2 cellular contexts compared by ENCODE assay signal in the genomic region with DNA sequence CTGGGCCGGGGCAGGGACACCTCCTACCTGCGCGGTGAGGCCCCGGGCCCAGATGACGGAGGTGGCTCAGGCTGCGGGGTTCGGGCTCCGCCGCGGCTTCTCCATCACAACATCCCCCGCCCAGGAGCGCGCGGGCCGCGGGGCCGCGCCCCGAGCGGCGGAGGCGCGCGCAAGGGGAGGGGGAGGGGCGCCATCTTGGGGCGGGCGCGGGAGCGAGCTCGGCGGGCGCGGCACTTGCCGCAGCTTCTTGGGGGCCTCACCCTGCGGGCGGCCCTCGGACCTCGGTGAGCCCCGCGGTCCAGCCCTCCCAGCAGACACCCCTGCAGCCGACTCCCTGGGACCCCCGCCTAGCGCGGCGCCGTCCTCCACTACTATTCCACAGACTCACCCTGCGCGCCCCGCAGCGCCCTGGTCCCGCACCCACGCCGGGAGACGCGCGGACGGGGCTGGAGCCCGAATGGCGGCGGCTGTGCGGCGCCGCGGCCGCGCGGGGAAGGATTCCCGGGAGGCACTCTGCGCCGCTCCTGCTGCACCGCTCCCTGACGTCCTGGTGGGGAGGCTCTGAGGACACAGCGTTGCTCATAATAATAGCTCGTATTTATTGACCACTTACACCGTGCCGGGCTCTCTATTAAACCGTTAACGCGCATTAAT.
TF ChIP-seq lines count a peak whose summit lies in the region.

A gene (minus strand): TSS at position 137 of the 654 bp plus-strand sequence. CDS start 7,747 bp downstream, outside the sequence.

TF ChIP-seq in HCT116, 20 proteins besides CTCF, POLR2A, EP300 and RAD21:
- TF ChIP-seq YY1 (IDR thresholded peaks at IDR 0.05; ENCODE audit: extremely low read depth, insufficient replicate concordance, low read depth, low read length), result peak; percentile 89
- no peak for TF ChIP-seq SRF (IDR thresholded peaks at IDR 0.05; ENCODE audit: low read depth)
- TF ChIP-seq POLR2AphosphoS5 (IDR thresholded peaks at IDR 0.05; ENCODE audit: low read depth, low read length), result peak; percentile 71; the same call in 1 of the 2 replicates
- TF ChIP-seq, protein P1, sequence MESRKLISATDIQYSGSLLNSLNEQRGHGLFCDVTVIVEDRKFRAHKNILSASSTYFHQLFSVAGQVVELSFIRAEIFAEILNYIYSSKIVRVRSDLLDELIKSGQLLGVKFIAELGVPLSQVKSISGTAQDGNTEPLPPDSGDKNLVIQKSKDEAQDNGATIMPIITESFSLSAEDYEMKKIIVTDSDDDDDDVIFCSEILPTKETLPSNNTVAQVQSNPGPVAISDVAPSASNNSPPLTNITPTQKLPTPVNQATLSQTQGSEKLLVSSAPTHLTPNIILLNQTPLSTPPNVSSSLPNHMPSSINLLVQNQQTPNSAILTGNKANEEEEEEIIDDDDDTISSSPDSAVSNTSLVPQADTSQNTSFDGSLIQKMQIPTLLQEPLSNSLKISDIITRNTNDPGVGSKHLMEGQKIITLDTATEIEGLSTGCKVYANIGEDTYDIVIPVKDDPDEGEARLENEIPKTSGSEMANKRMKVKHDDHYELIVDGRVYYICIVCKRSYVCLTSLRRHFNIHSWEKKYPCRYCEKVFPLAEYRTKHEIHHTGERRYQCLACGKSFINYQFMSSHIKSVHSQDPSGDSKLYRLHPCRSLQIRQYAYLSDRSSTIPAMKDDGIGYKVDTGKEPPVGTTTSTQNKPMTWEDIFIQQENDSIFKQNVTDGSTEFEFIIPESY (IDR thresholded peaks at IDR 0.05; ENCODE audit: extremely low read depth, insufficient replicate concordance, low read length), result no peak
- no peak for TF ChIP-seq CEBPB (IDR thresholded peaks at IDR 0.05; ENCODE audit: low read depth)
- no peak for TF ChIP-seq CBX3 (IDR thresholded peaks at IDR 0.05; ENCODE audit: low read depth)
- no peak for TF ChIP-seq FOSL1 (IDR thresholded peaks at IDR 0.05; ENCODE audit: low read depth)

TF ChIP-seq in H1, 55 proteins besides CTCF, POLR2A, EP300 and RAD21 (continues in another document):
- TF ChIP-seq FOSL1 (IDR thresholded peaks at IDR 0.05; ENCODE audit: insufficient read depth, low read depth, low read length), result no peak
- TF ChIP-seq SP4 (IDR thresholded peaks at IDR 0.05; ENCODE audit: low read length), result no peak
- no peak for TF ChIP-seq CBX5 (IDR thresholded peaks at IDR 0.05; ENCODE audit: low read depth, low read length)
- no peak for TF ChIP-seq NANOG (IDR thresholded peaks at IDR 0.05; ENCODE audit: insufficient read depth, low read depth, low read length, poor library complexity, severe bottlenecking)
- peak; percentile 66 for TF ChIP-seq ASH2L (IDR thresholded peaks at IDR 0.05; ENCODE audit: low read length)
- no peak for TF ChIP-seq POLR2AphosphoS5 (IDR thresholded peaks at IDR 0.05; ENCODE audit: low read depth, low read length)
- peak; percentile 54; the same call in 1 of the 2 replicates for TF ChIP-seq PHF8 (conservative IDR thresholded peaks at IDR 0.05; ENCODE audit: low read depth, low read length)
- TF ChIP-seq SP2 (IDR thresholded peaks at IDR 0.05; ENCODE audit: low read length), result no peak
- no peak for TF ChIP-seq CTBP2 (IDR thresholded peaks at IDR 0.05; ENCODE audit: borderline replicate concordance, insufficient read depth, insufficient read length, low read length)
- no peak for TF ChIP-seq SRF (IDR thresholded peaks at IDR 0.05; ENCODE audit: low read depth, low read length)
- TF ChIP-seq YY1 (IDR thresholded peaks at IDR 0.05; ENCODE audit: low read depth, low read length), result peak; percentile 84; the same call in 1 of the 2 replicates
- TF ChIP-seq ZNF274 (IDR thresholded peaks at IDR 0.05; ENCODE audit: borderline replicate concordance, extremely low read depth, low read length), result no peak
- TF ChIP-seq RBBP5 (IDR thresholded peaks at IDR 0.05; ENCODE audit: borderline replicate concordance, low read depth, low read length), result peak; percentile 89
- TF ChIP-seq CHD1 (IDR thresholded peaks at IDR 0.05; ENCODE audit: low read depth, low read length), result no peak
- TF ChIP-seq TCF12 (IDR thresholded peaks at IDR 0.05; ENCODE audit: low read depth, low read length), result no peak
- TF ChIP-seq HDAC6 (IDR thresholded peaks at IDR 0.05; ENCODE audit: low read depth, low read length), result no peak
- no peak for TF ChIP-seq SIX5 (IDR thresholded peaks at IDR 0.05; ENCODE audit: low read depth, low read length)
- no peak for TF ChIP-seq CREB1 (IDR thresholded peaks at IDR 0.05)
- peak in 1 of 2 experiments; percentile 35; a peak in 1 of 4 replicates for TF ChIP-seq SIN3A (conservative IDR thresholded peaks at IDR 0.05 in 1 of 2, IDR thresholded peaks at IDR 0.05 in 1 of 2; ENCODE audit: low read depth in 1 of 2, low read length in 2 of 2)
- no peak for TF ChIP-seq RXRA (IDR thresholded peaks at IDR 0.05; ENCODE audit: insufficient read depth, low read depth, low read length)
- no peak for TF ChIP-seq BCL11A (IDR thresholded peaks at IDR 0.05; ENCODE audit: low read depth in 2 of 2, low read length in 2 of 2)
- TF ChIP-seq CHD2 (IDR thresholded peaks at IDR 0.05; ENCODE audit: low read length), result no peak
- TF ChIP-seq HDAC2 (IDR thresholded peaks at IDR 0.05; ENCODE audit: borderline replicate concordance in 1 of 2, low read depth in 2 of 2, low read length in 2 of 2), result no peak
- TF ChIP-seq MAFK (IDR thresholded peaks at IDR 0.05; ENCODE audit: low read depth, low read length), result no peak
- no peak for TF ChIP-seq SIRT6 (IDR thresholded peaks at IDR 0.05; ENCODE audit: low read length)
- TF ChIP-seq, protein P2, sequence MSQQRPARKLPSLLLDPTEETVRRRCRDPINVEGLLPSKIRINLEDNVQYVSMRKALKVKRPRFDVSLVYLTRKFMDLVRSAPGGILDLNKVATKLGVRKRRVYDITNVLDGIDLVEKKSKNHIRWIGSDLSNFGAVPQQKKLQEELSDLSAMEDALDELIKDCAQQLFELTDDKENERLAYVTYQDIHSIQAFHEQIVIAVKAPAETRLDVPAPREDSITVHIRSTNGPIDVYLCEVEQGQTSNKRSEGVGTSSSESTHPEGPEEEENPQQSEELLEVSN (IDR thresholded peaks at IDR 0.05), result no peak
- TF ChIP-seq TAF7 (optimal IDR thresholded peaks at IDR 0.05; ENCODE audit: borderline replicate concordance, low read depth, low read length), result peak; percentile 29
- TF ChIP-seq KDM1A (IDR thresholded peaks at IDR 0.05; ENCODE audit: borderline replicate concordance, low read length), result no peak
- no peak for TF ChIP-seq GABPA (IDR thresholded peaks at IDR 0.05; ENCODE audit: borderline replicate concordance, insufficient read depth, low read length)
- TF ChIP-seq SAP30 (IDR thresholded peaks at IDR 0.05; ENCODE audit: insufficient read depth, insufficient replicate concordance, low read length), result no peak
- TF ChIP-seq KDM4A (IDR thresholded peaks at IDR 0.05; ENCODE audit: low read depth, low read length, severe bottlenecking), result peak; percentile 82
- TF ChIP-seq TAF1 (IDR thresholded peaks at IDR 0.05; ENCODE audit: low read depth, low read length), result no peak; the same call in 1 of the 2 replicates
- no peak for TF ChIP-seq EZH2 (IDR thresholded peaks at IDR 0.05; ENCODE audit: low read depth, low read length, severe bottlenecking)
- no peak for TF ChIP-seq KDM5A (IDR thresholded peaks at IDR 0.05; ENCODE audit: low read length)
- TF ChIP-seq, protein P3, sequence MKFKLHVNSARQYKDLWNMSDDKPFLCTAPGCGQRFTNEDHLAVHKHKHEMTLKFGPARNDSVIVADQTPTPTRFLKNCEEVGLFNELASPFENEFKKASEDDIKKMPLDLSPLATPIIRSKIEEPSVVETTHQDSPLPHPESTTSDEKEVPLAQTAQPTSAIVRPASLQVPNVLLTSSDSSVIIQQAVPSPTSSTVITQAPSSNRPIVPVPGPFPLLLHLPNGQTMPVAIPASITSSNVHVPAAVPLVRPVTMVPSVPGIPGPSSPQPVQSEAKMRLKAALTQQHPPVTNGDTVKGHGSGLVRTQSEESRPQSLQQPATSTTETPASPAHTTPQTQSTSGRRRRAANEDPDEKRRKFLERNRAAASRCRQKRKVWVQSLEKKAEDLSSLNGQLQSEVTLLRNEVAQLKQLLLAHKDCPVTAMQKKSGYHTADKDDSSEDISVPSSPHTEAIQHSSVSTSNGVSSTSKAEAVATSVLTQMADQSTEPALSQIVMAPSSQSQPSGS (IDR thresholded peaks at IDR 0.05; ENCODE audit: low read length), result no peak
- no peak for TF ChIP-seq RNF2 (IDR thresholded peaks at IDR 0.05; ENCODE audit: borderline replicate concordance, low read depth, low read length, missing control alignments, poor library complexity, severe bottlenecking)
- no peak for TF ChIP-seq CBX8 (IDR thresholded peaks at IDR 0.05; ENCODE audit: borderline replicate concordance, low read depth, low read length)
- TF ChIP-seq GTF2F1 (IDR thresholded peaks at IDR 0.05; ENCODE audit: borderline replicate concordance, low read depth, low read length), result no peak
- TF ChIP-seq POU5F1 (IDR thresholded peaks at IDR 0.05; ENCODE audit: low read depth, low read length), result no peak
- TF ChIP-seq, protein P4, sequence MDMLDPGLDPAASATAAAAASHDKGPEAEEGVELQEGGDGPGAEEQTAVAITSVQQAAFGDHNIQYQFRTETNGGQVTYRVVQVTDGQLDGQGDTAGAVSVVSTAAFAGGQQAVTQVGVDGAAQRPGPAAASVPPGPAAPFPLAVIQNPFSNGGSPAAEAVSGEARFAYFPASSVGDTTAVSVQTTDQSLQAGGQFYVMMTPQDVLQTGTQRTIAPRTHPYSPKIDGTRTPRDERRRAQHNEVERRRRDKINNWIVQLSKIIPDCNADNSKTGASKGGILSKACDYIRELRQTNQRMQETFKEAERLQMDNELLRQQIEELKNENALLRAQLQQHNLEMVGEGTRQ (IDR thresholded peaks at IDR 0.05; ENCODE audit: low read length), result no peak
- TF ChIP-seq, protein P5, sequence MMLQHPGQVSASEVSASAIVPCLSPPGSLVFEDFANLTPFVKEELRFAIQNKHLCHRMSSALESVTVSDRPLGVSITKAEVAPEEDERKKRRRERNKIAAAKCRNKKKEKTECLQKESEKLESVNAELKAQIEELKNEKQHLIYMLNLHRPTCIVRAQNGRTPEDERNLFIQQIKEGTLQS (IDR thresholded peaks at IDR 0.05; ENCODE audit: insufficient read depth, low read depth, low read length), result no peak
- TF ChIP-seq, protein P6, sequence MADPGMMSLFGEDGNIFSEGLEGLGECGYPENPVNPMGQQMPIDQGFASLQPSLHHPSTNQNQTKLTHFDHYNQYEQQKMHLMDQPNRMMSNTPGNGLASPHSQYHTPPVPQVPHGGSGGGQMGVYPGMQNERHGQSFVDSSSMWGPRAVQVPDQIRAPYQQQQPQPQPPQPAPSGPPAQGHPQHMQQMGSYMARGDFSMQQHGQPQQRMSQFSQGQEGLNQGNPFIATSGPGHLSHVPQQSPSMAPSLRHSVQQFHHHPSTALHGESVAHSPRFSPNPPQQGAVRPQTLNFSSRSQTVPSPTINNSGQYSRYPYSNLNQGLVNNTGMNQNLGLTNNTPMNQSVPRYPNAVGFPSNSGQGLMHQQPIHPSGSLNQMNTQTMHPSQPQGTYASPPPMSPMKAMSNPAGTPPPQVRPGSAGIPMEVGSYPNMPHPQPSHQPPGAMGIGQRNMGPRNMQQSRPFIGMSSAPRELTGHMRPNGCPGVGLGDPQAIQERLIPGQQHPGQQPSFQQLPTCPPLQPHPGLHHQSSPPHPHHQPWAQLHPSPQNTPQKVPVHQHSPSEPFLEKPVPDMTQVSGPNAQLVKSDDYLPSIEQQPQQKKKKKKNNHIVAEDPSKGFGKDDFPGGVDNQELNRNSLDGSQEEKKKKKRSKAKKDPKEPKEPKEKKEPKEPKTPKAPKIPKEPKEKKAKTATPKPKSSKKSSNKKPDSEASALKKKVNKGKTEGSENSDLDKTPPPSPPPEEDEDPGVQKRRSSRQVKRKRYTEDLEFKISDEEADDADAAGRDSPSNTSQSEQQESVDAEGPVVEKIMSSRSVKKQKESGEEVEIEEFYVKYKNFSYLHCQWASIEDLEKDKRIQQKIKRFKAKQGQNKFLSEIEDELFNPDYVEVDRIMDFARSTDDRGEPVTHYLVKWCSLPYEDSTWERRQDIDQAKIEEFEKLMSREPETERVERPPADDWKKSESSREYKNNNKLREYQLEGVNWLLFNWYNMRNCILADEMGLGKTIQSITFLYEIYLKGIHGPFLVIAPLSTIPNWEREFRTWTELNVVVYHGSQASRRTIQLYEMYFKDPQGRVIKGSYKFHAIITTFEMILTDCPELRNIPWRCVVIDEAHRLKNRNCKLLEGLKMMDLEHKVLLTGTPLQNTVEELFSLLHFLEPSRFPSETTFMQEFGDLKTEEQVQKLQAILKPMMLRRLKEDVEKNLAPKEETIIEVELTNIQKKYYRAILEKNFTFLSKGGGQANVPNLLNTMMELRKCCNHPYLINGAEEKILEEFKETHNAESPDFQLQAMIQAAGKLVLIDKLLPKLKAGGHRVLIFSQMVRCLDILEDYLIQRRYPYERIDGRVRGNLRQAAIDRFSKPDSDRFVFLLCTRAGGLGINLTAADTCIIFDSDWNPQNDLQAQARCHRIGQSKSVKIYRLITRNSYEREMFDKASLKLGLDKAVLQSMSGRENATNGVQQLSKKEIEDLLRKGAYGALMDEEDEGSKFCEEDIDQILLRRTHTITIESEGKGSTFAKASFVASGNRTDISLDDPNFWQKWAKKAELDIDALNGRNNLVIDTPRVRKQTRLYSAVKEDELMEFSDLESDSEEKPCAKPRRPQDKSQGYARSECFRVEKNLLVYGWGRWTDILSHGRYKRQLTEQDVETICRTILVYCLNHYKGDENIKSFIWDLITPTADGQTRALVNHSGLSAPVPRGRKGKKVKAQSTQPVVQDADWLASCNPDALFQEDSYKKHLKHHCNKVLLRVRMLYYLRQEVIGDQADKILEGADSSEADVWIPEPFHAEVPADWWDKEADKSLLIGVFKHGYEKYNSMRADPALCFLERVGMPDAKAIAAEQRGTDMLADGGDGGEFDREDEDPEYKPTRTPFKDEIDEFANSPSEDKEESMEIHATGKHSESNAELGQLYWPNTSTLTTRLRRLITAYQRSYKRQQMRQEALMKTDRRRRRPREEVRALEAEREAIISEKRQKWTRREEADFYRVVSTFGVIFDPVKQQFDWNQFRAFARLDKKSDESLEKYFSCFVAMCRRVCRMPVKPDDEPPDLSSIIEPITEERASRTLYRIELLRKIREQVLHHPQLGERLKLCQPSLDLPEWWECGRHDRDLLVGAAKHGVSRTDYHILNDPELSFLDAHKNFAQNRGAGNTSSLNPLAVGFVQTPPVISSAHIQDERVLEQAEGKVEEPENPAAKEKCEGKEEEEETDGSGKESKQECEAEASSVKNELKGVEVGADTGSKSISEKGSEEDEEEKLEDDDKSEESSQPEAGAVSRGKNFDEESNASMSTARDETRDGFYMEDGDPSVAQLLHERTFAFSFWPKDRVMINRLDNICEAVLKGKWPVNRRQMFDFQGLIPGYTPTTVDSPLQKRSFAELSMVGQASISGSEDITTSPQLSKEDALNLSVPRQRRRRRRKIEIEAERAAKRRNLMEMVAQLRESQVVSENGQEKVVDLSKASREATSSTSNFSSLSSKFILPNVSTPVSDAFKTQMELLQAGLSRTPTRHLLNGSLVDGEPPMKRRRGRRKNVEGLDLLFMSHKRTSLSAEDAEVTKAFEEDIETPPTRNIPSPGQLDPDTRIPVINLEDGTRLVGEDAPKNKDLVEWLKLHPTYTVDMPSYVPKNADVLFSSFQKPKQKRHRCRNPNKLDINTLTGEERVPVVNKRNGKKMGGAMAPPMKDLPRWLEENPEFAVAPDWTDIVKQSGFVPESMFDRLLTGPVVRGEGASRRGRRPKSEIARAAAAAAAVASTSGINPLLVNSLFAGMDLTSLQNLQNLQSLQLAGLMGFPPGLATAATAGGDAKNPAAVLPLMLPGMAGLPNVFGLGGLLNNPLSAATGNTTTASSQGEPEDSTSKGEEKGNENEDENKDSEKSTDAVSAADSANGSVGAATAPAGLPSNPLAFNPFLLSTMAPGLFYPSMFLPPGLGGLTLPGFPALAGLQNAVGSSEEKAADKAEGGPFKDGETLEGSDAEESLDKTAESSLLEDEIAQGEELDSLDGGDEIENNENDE (IDR thresholded peaks at IDR 0.05; ENCODE audit: insufficient replicate concordance, low read length), result no peak
- TF ChIP-seq JUN (IDR thresholded peaks at IDR 0.05; ENCODE audit: low read depth, low read length), result no peak
- TF ChIP-seq TEAD4 (IDR thresholded peaks at IDR 0.05; ENCODE audit: low read depth, low read length), result no peak
- no peak for TF ChIP-seq EGR1 (IDR thresholded peaks at IDR 0.05; ENCODE audit: borderline replicate concordance, low read depth, low read length)
